Comparison of ENCODE assay signal across 1 cellular context in the genomic region with DNA sequence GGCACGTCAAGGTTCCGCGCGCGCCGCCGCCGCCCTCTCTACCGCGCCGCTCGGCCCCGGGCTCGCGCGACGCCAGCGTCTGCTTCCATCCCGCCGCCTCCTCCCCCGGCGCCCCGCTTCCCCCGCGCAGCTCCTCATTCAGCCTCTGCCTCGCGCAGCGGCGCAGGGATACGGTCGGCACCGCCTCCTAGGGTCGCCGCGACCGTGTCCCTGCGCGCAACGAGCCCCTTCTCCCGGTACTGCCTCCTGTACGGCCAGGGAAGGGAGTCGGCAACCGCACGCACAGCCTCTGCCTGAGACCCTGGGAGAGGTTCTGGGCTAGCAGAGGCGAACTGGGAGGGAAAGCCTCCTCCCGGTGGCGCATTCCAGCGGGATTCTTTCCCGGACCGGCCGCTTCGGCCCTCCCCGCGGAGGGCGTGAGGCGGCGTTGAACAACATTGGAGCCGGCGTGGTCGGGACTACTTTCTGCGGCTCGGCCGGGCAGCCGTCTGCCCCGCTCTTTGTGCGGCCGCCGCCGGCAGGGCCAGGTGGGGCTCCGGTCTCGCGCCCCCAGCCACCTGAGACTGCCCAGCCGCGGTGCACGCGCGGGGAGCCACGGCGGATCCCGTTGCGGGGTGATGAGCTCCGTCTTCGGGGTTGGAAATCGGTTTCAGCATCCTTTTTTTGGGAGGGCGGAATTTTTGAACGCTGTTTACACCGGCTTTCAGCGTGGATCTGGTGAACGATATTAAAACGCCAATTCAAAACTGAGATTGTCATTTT.
TF ChIP-seq lines count a peak whose summit lies in the region.

Gene LRP6, minus strand, starts transcription at position 172 of the 762 bp plus-strand sequence. CDS start 309 bp downstream, outside the sequence.

TF ChIP-seq in K562, 482 proteins besides CTCF, POLR2A, EP300 and RAD21 (continued from another document):
- TF ChIP-seq VEZF1 (CRISPR knock-in tag; IDR thresholded peaks at IDR 0.05) (peak; percentile 93), SNIP1 (IDR thresholded peaks at IDR 0.05; ENCODE audit: low read depth) (no peak), C11orf30 (IDR thresholded peaks at IDR 0.05; ENCODE audit: low read depth) (no peak), ZNF778 (CRISPR knock-in tag; IDR thresholded peaks at IDR 0.05) (no peak)
